ENCODE assay signal across 19 cellular contexts in the genomic region with DNA sequence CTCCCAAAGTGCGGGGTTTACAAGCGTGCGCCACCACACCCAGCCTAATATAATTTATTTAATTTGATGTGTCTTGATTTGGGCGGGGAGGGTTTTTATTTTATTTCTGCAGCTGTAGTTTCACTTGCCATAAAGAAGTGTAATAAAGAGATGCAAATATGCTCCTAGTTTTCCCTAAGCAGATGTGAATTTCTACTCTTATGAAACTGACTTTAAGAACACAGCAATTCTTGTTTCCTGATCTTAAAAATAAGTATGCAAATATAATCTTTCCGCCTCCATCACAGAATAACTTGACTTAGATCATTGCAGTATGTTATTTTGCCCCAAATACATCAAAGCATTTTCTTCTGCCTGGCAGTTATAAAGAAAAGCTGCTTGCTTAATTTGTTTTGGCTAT. TPM values are rescaled to one million over a fixed set of nuclear protein-coding genes. Genes with fewer than 3 reads are reported as not detected.
DNase-seq lines count a peak whose midpoint lies in the region; ATAC-seq and TF ChIP-seq lines count a peak whose summit lies in the region.
"Had no signal": no experiment of that assay in that cellular context is flagged by ENCODE, and none has a peak within 500 bp of the region (broad histone marks: within the 10 kb centered on the region; RNA-seq: fewer than 3 reads in every experiment).

No MANE protein-coding gene starts in this region.

- H3K36me3 Mint-ChIP-seq in activated naive CD8-positive, alpha-beta T cell treated with anti-CD3 and anti-CD28 coated beads, Interleukin-2, amount 50 U/mL, for 24 hours (ENCODE audit: low read depth) = peaks cover 32% of the 10 kb centered on the region
- peaks cover 31% of the 10 kb centered on the region for H3K36me3 Mint-ChIP-seq in activated naive CD8-positive, alpha-beta T cell treated with anti-CD3 and anti-CD28 coated beads for 36 hours
- H3K36me3 Mint-ChIP-seq in IgD-negative memory B cell = peaks cover 16% of the 10 kb centered on the region
- peaks cover 16% of the 10 kb centered on the region for H3K36me3 Mint-ChIP-seq in T-helper 17 cell (ENCODE audit: low read depth)
- peaks cover 43% of the 10 kb centered on the region for H3K36me3 Mint-ChIP-seq in stimulated activated memory B cell treated with anti-CD40 and anti-IgM and Interleukin-4, amounts not matched to agents 10 μg/mL and 1 μg/mL and 100 μg/mL, for 72 hours
- peaks cover 2% of the 10 kb centered on the region for H3K36me3 Mint-ChIP-seq in chondrocyte (ENCODE audit: low read depth)

- H3K27me3 Mint-ChIP-seq in activated naive CD8-positive, alpha-beta T cell treated with anti-CD3 and anti-CD28 coated beads, Interleukin-2, amount 50 U/mL, for 24 hours = no peaks in the 10 kb centered on the region
- H3K27me3 Mint-ChIP-seq in activated naive CD8-positive, alpha-beta T cell treated with anti-CD3 and anti-CD28 coated beads for 36 hours = no peaks in the 10 kb centered on the region
- H3K27me3 Mint-ChIP-seq in IgD-negative memory B cell (no peaks in the 10 kb centered on the region), T-helper 17 cell (no peaks in the 10 kb centered on the region), chondrocyte (ENCODE audit: low read depth) (no peaks in the 10 kb centered on the region)
- H3K27me3 Mint-ChIP-seq in stimulated activated memory B cell treated with anti-CD40 and anti-IgM and Interleukin-4, amounts not matched to agents 10 μg/mL and 1 μg/mL and 100 μg/mL, for 72 hours = no peaks in the 10 kb centered on the region

- TF ChIP-seq CTCF in chondrocyte (IDR thresholded peaks at IDR 0.05) = no peak

- peaks cover 69% of the 10 kb centered on the region for H3K4me1 Mint-ChIP-seq in activated naive CD8-positive, alpha-beta T cell treated with anti-CD3 and anti-CD28 coated beads, Interleukin-2, amount 50 U/mL, for 24 hours
- peaks cover 56% of the 10 kb centered on the region for H3K4me1 Mint-ChIP-seq in activated naive CD8-positive, alpha-beta T cell treated with anti-CD3 and anti-CD28 coated beads for 36 hours
- H3K4me1 Mint-ChIP-seq in IgD-negative memory B cell (peaks cover 67 to 74% (median 68%) of the 10 kb centered on the region in 3 donors), T-helper 17 cell (peaks cover 75% of the 10 kb centered on the region), chondrocyte (ENCODE audit: low read depth) (peaks cover 51% of the 10 kb centered on the region)
- H3K4me1 Mint-ChIP-seq in stimulated activated memory B cell treated with anti-CD40 and anti-IgM and Interleukin-4, amounts not matched to agents 10 μg/mL and 1 μg/mL and 100 μg/mL, for 72 hours = peaks cover 86% of the 10 kb centered on the region

- H3K27ac Mint-ChIP-seq in activated naive CD8-positive, alpha-beta T cell treated with anti-CD3 and anti-CD28 coated beads, Interleukin-2, amount 50 U/mL, for 24 hours = peak overlapping the region; percentile 36
- no peak overlapping the region for H3K27ac Mint-ChIP-seq in activated naive CD8-positive, alpha-beta T cell treated with anti-CD3 and anti-CD28 coated beads for 36 hours
- peak overlapping the region; percentile 71 to 84 (median 80) for H3K27ac Mint-ChIP-seq in IgD-negative memory B cell
- peak overlapping the region; percentile 76 for H3K27ac Mint-ChIP-seq in T-helper 17 cell
- H3K27ac Mint-ChIP-seq in stimulated activated memory B cell treated with anti-CD40 and anti-IgM and Interleukin-4, amounts not matched to agents 10 μg/mL and 1 μg/mL and 100 μg/mL, for 72 hours = peak overlapping the region; percentile 70
- H3K27ac Mint-ChIP-seq in chondrocyte (ENCODE audit: unreplicated experiment) = no peak overlapping the region

- no peak for ATAC-seq in activated naive CD8-positive, alpha-beta T cell treated with anti-CD3 and anti-CD28 coated beads, Interleukin-2, amount 50 U/mL, for 24 hours
- ATAC-seq in T-helper 17 cell = no peak
- no peak for ATAC-seq in stimulated activated memory B cell treated with anti-CD40 and anti-IgM and Interleukin-4, amounts not matched to agents 10 μg/mL and 1 μg/mL and 100 μg/mL, for 72 hours
- no peak for ATAC-seq in HG03442 (IDR thresholded peaks at IDR 0.05; ENCODE audit: unreplicated experiment)
- no peak for ATAC-seq in GM21367 (IDR thresholded peaks at IDR 0.05; ENCODE audit: unreplicated experiment)

- no peaks in the 10 kb centered on the region for H3K9me3 ChIP-seq in T-helper 17 cell (ENCODE audit: control insufficient read depth, low read length, poor library complexity, severe bottlenecking)

- no peak overlapping the region for H3K4me3 Mint-ChIP-seq in activated naive CD8-positive, alpha-beta T cell treated with anti-CD3 and anti-CD28 coated beads, Interleukin-2, amount 50 U/mL, for 24 hours
- H3K4me3 Mint-ChIP-seq in activated naive CD8-positive, alpha-beta T cell treated with anti-CD3 and anti-CD28 coated beads for 36 hours = no peak overlapping the region
- H3K4me3 Mint-ChIP-seq in IgD-negative memory B cell (peak overlapping the region; percentile 71 to 92 (median 79)), T-helper 17 cell (peak overlapping the region; percentile 43), chondrocyte (ENCODE audit: unreplicated experiment) (no peak overlapping the region)
- H3K4me3 Mint-ChIP-seq in stimulated activated memory B cell treated with anti-CD40 and anti-IgM and Interleukin-4, amounts not matched to agents 10 μg/mL and 1 μg/mL and 100 μg/mL, for 72 hours = no peak overlapping the region
- H3K4me3 Mint-ChIP-seq: CD14-positive monocyte had no signal

- no peak for DNase-seq in activated naive CD8-positive, alpha-beta T cell treated with anti-CD3 and anti-CD28 coated beads, Interleukin-2, amount 50 U/mL, for 24 hours
- DNase-seq in activated naive CD8-positive, alpha-beta T cell treated with anti-CD3 and anti-CD28 coated beads for 36 hours = no peak
- DNase-seq in T-helper 17 cell (no peak), chondrocyte (ENCODE audit: low spot score) (no peak)
- DNase-seq: 8988T; COR-L47; DMS153; GM23248; IMR-90; NCI-H1436 treated with DMSO at 0.1 percent for 48 hours; NCI-H2081; NCI-H526; NK-92 treated with Interleukin-12 subunit alpha and Interleukin-12 subunit beta, amount 100 ng/mL, for 24 hours; PC-9 had no signal

- no peaks in the 10 kb centered on the region for H3K9me3 Mint-ChIP-seq in activated naive CD8-positive, alpha-beta T cell treated with anti-CD3 and anti-CD28 coated beads, Interleukin-2, amount 50 U/mL, for 24 hours
- no peaks in the 10 kb centered on the region for H3K9me3 Mint-ChIP-seq in activated naive CD8-positive, alpha-beta T cell treated with anti-CD3 and anti-CD28 coated beads for 36 hours
- H3K9me3 Mint-ChIP-seq in IgD-negative memory B cell (no peaks in the 10 kb centered on the region), chondrocyte (ENCODE audit: low read depth) (peaks cover 2% of the 10 kb centered on the region)
- no peaks in the 10 kb centered on the region for H3K9me3 Mint-ChIP-seq in stimulated activated memory B cell treated with anti-CD40 and anti-IgM and Interleukin-4, amounts not matched to agents 10 μg/mL and 1 μg/mL and 100 μg/mL, for 72 hours
- H3K9me3 Mint-ChIP-seq: CD14-positive monocyte had no signal

RNA-seq across cellular contexts. Expression of gene SPCS2, which starts 4.4 kb away (rescaled TPM):
- 100 to 1,000 TPM; 137 to 139 TPM for total RNA-seq in activated naive CD8-positive, alpha-beta T cell treated with anti-CD3 and anti-CD28 coated beads for 36 hours
- polyA plus RNA-seq in IgD-negative memory B cell = 322 TPM
- total RNA-seq in T-helper 17 cell (10 to 100 TPM; 63.7 to 87.0 TPM), chondrocyte (119 to 141 TPM (median 133 TPM) in 3 replicates)

RNA-seq across cellular contexts. Expression of gene XRRA1, which starts 4.6 kb away (rescaled TPM):
- 10 to 100 TPM; 23.7 to 25.2 TPM for total RNA-seq in activated naive CD8-positive, alpha-beta T cell treated with anti-CD3 and anti-CD28 coated beads for 36 hours
- polyA plus RNA-seq in IgD-negative memory B cell = 4.8 TPM
- total RNA-seq in T-helper 17 cell = 10 to 100 TPM; 10.1 to 16.3 TPM
- 8.0 to 13.2 TPM (median 8.1 TPM) in 3 replicates for total RNA-seq in chondrocyte

RNA-seq across cellular contexts. Expression of gene NEU3, which starts 35.3 kb away (rescaled TPM):
- 10 to 100 TPM; 13.0 to 13.1 TPM for total RNA-seq in activated naive CD8-positive, alpha-beta T cell treated with anti-CD3 and anti-CD28 coated beads for 36 hours
- 0.89 TPM for polyA plus RNA-seq in IgD-negative memory B cell
- 10 to 100 TPM; 10.7 to 11.3 TPM for total RNA-seq in T-helper 17 cell
- 9.4 to 14.1 TPM (median 9.6 TPM) in 3 replicates for total RNA-seq in chondrocyte

Comparison
In these comparisons a context has a peak if more than half of its experiments do, and no peak if none do; other contexts are left out.
1. H3K27ac Mint-ChIP-seq: peak in activated naive CD8-positive, alpha-beta T cell treated with anti-CD3 and anti-CD28 coated beads, Interleukin-2, amount 50 U/mL, for 24 hours (single experiment), IgD-negative memory B cell (3 of 3), T-helper 17 cell (single experiment) and stimulated activated memory B cell treated with anti-CD40 and anti-IgM and Interleukin-4, amounts not matched to agents 10 μg/mL and 1 μg/mL and 100 μg/mL, for 72 hours (single experiment); none in activated naive CD8-positive, alpha-beta T cell treated with anti-CD3 and anti-CD28 coated beads for 36 hours (single experiment) and chondrocyte (single experiment).
2. H3K4me3 Mint-ChIP-seq: peak in IgD-negative memory B cell (4 of 4) and T-helper 17 cell (single experiment); none in activated naive CD8-positive, alpha-beta T cell treated with anti-CD3 and anti-CD28 coated beads, Interleukin-2, amount 50 U/mL, for 24 hours (single experiment), activated naive CD8-positive, alpha-beta T cell treated with anti-CD3 and anti-CD28 coated beads for 36 hours (single experiment), stimulated activated memory B cell treated with anti-CD40 and anti-IgM and Interleukin-4, amounts not matched to agents 10 μg/mL and 1 μg/mL and 100 μg/mL, for 72 hours (single experiment) and chondrocyte (single experiment).